13 cellular contexts compared by ENCODE assay signal in genomic region chr14:103889313-103890051, GRCh38. TPM values are rescaled to one million over a fixed set of nuclear protein-coding genes. Genes with fewer than 3 reads are reported as not detected.
DNase-seq lines count a peak whose midpoint lies in the region; ATAC-seq and TF ChIP-seq lines count a peak whose summit lies in the region.
"Had no signal": no experiment of that assay in that cellular context is flagged by ENCODE, and none has a peak within 500 bp of the region (broad histone marks: within the 10 kb centered on the region; RNA-seq: fewer than 3 reads in every experiment).

No MANE protein-coding gene starts in this region.

- peaks cover 9% of the 10 kb centered on the region for H3K27me3 Mint-ChIP-seq in endothelial cell (ENCODE audit: unreplicated experiment)

- ATAC-seq in sciatic nerve (peak; percentile 56), HG02678 (IDR thresholded peaks at IDR 0.05; ENCODE audit: unreplicated experiment) (no peak)

- intact Hi-C loops in sciatic nerve (cut with DNase I) = loop anchor here (2.0 to 10.0 kb wide), 2 partner anchors 53 to 75 kb away; no protein-coding TSS in a partner anchor

- TF ChIP-seq CTCF in fibroblast of villous mesenchyme (IDR thresholded peaks at IDR 0.05; ENCODE audit: insufficient read depth, low read depth, low read length) (no peak), endothelial cell (IDR thresholded peaks at IDR 0.05; ENCODE audit: unreplicated experiment) (no peak)

- peaks cover 8% of the 10 kb centered on the region for H3K4me1 Mint-ChIP-seq in endothelial cell (ENCODE audit: unreplicated experiment)

- no peaks in the 10 kb centered on the region for H3K27me3 ChIP-seq in SJCRH30
- H3K27me3 ChIP-seq: esophagus squamous epithelium had no signal

- H3K36me3 Mint-ChIP-seq in endothelial cell (ENCODE audit: low read depth, unreplicated experiment) = no peaks in the 10 kb centered on the region

- no peak overlapping the region for H3K4me3 Mint-ChIP-seq in endothelial cell (ENCODE audit: unreplicated experiment)

- H3K27ac ChIP-seq in SJCRH30 = peak overlapping the region; percentile 66
- H3K27ac ChIP-seq: HL-60 had no signal

- DNase-seq in Daoy (ENCODE audit: low read depth) (peak; percentile 74), SJCRH30 (peak; percentile 82 to 86), fibroblast of villous mesenchyme (ENCODE audit: low read depth) (peak; percentile 24), sciatic nerve (ENCODE audit: low spot score) (peak; percentile 77), NCI-H146 (lab: John Stamatoyannopoulos, UW) (no peak), endothelial cell (ENCODE audit: low spot score) (no peak), GM03348 (ENCODE audit: low spot score) (no peak)
- DNase-seq: esophagus squamous epithelium, NCI-H1436 had no signal

- H3K9me3 Mint-ChIP-seq in endothelial cell (ENCODE audit: unreplicated experiment) = no peaks in the 10 kb centered on the region

- no peaks in the 10 kb centered on the region for H3K9me3 ChIP-seq in SJCRH30 (replicated peaks)
- H3K9me3 ChIP-seq: esophagus squamous epithelium, prostate gland had no signal

- H3K36me3 ChIP-seq in SJCRH30 = no peaks in the 10 kb centered on the region
- H3K36me3 ChIP-seq: esophagus squamous epithelium, prostate gland had no signal

- peaks cover 31% of the 10 kb centered on the region for H3K4me1 ChIP-seq in SJCRH30

- H3K4me3 ChIP-seq in SJCRH30 = peak overlapping the region; percentile 49
- peak overlapping the region; percentile 29 for H3K4me3 ChIP-seq in fibroblast of villous mesenchyme (ENCODE audit: low read depth, low read length)
- H3K4me3 ChIP-seq: prostate gland had no signal

- H3K27ac Mint-ChIP-seq in endothelial cell (ENCODE audit: unreplicated experiment) = no peak overlapping the region

RNA-seq across cellular contexts. Expression of gene TDRD9, which starts 38.8 kb away (rescaled TPM):
- not detected in 2 replicates for total RNA-seq in Daoy (2014; rRNA removed; shearing (Covaris generic))
- not detected in 2 replicates for total RNA-seq in SJCRH30 (2014; rRNA removed; shearing (Covaris generic))
- 0.32 and 0.86 TPM in 2 replicates for total RNA-seq in fibroblast of villous mesenchyme
- total RNA-seq in sciatic nerve = 8.2 TPM
- total RNA-seq in endothelial cell (ENCODE audit: unreplicated experiment) = not detected

RNA-seq across cellular contexts. Expression of gene PPP1R13B, which starts 42.1 kb away (rescaled TPM):
- total RNA-seq in Daoy (2014; rRNA removed; shearing (Covaris generic)) = 5.7 and 7.1 TPM in 2 replicates
- 8.1 and 10.5 TPM in 2 replicates for total RNA-seq in SJCRH30 (2014; rRNA removed; shearing (Covaris generic))
- total RNA-seq in fibroblast of villous mesenchyme (3.5 and 7.3 TPM in 2 replicates), sciatic nerve (38.6 TPM), endothelial cell (ENCODE audit: unreplicated experiment) (63.9 TPM)

RNA-seq across cellular contexts. Expression of gene RD3L, which starts 52.8 kb away (rescaled TPM):
- not detected in 2 replicates for total RNA-seq in Daoy (2014; rRNA removed; shearing (Covaris generic))
- not detected in 2 replicates for total RNA-seq in SJCRH30 (2014; rRNA removed; shearing (Covaris generic))
- not detected in 2 replicates for total RNA-seq in fibroblast of villous mesenchyme
- not detected for total RNA-seq in sciatic nerve
- not detected for total RNA-seq in endothelial cell (ENCODE audit: unreplicated experiment)
- total RNA-seq: esophagus squamous epithelium, kidney epithelial cell, prostate gland had no signal

Comparison
In these comparisons a context has a peak if more than half of its experiments do, and no peak if none do; other contexts are left out.
1. DNase-seq: peak in Daoy (single experiment), SJCRH30 (2 of 2), fibroblast of villous mesenchyme (single experiment) and sciatic nerve (single experiment); none in NCI-H146 (single experiment), endothelial cell (single experiment) and GM03348 (single experiment).